In the genomic region with DNA sequence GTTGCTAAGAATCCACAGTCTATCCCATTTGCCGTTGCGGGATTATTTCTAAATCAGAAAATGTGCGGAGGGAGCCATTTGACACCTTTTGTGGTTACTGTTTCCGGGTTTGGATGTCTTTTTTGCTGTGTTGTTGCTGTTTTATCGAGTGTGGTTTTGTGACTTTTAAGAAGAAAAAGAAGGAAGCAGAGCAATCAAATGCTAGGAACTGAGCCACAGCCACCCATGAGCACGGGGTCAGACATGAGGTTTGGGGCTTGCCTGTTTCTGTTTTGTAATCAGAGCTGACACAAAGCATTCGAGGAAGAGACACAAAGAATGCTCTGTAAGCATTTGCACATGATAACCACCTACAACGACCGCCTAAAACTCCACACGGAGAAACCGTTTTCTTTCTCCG, we compare ENCODE assay signal across 9 cellular contexts. TPM values are rescaled to one million over a fixed set of nuclear protein-coding genes. Genes with fewer than 3 reads are reported as not detected.
DNase-seq lines count a peak whose midpoint lies in the region; ATAC-seq, FAIRE-seq and TF ChIP-seq lines count a peak whose summit lies in the region.
"Had no signal": no experiment of that assay in that cellular context is flagged by ENCODE, and none has a peak within 500 bp of the region (broad histone marks: within the 10 kb centered on the region; RNA-seq: fewer than 3 reads in every experiment).

No MANE protein-coding gene starts in this region.

- H4K20me1 ChIP-seq in Karpas-422 (ENCODE audit: insufficient read depth, low read depth, low read length), result no peaks in the 10 kb centered on the region
- H4K20me1 ChIP-seq in HepG2 (ENCODE audit: insufficient read depth, low read length), result no peaks in the 10 kb centered on the region

- H3K9me3 Mint-ChIP-seq in activated CD4-positive, alpha-beta T cell treated with anti-CD3 and anti-CD28 coated beads, Interleukin-2, amount 10 ng/mL, durations not matched to agents 7 days and 5 days, result no peaks in the 10 kb centered on the region

- peak in 2 of 3 donors; percentile 11 to 21 for DNase-seq in stimulated activated CD4-positive, alpha-beta T cell treated with anti-CD3 and anti-CD28 coated beads, Interleukin-12 subunit alpha, Interleukin-12 subunit beta, amount 100 ng/mL, for 48 hours (ENCODE audit: low read depth in 2 of 3, low spot score in 1 of 3)
- DNase-seq in stimulated activated CD4-positive, alpha-beta T cell treated with anti-CD3 and anti-CD28 coated beads, Interleukin-4, amount 100 ng/mL, for 1 hour, result no peak
- peak; percentile 85 for DNase-seq in activated CD4-positive, alpha-beta T cell treated with anti-CD3 and anti-CD28 coated beads, Interleukin-2, amount 10 ng/mL, durations not matched to agents 7 days and 5 days
- DNase-seq in fibroblast of peridontal ligament (ENCODE audit: extremely low read depth) (peak; percentile 20), uterus (peak; percentile 8 to 15), Karpas-422 (no peak), kidney (no peak), HepG2 (ENCODE audit: low spot score) (no peak)
- DNase-seq: SK-N-SH had no signal

- no peaks in the 10 kb centered on the region for H3K27me3 Mint-ChIP-seq in activated CD4-positive, alpha-beta T cell treated with anti-CD3 and anti-CD28 coated beads, Interleukin-2, amount 10 ng/mL, durations not matched to agents 7 days and 5 days

- intact Hi-C loops in uterus (cut with DNase I; ENCODE audit: low total_unique reads), result no loop called here
- intact Hi-C loops in kidney (cut with DNase I), result no loop called here
- intact Hi-C loops in HepG2 (cut with micrococcal nuclease; ENCODE audit: unreplicated experiment), result no loop called here

- no peaks in the 10 kb centered on the region for H3K9me3 ChIP-seq in uterus
- H3K9me3 ChIP-seq in Karpas-422 (ENCODE audit: low read length), result no peaks in the 10 kb centered on the region
- H3K9me3 ChIP-seq in kidney (ENCODE audit: control insufficient read depth in 1 of 2, low read length in 2 of 2), result no peaks in the 10 kb centered on the region
- H3K9me3 ChIP-seq in HepG2 (ENCODE audit: low read length), result no peaks in the 10 kb centered on the region
- H3K9me3 ChIP-seq: SK-N-SH had no signal

- no peak overlapping the region for H2AFZ ChIP-seq in Karpas-422 (ENCODE audit: low read length)
- H2AFZ ChIP-seq in HepG2 (ENCODE audit: low read length), result no peak overlapping the region

- peaks cover 45% of the 10 kb centered on the region for H3K4me1 Mint-ChIP-seq in activated CD4-positive, alpha-beta T cell treated with anti-CD3 and anti-CD28 coated beads, Interleukin-2, amount 10 ng/mL, durations not matched to agents 7 days and 5 days

- H3K27me3 ChIP-seq in uterus (no peaks in the 10 kb centered on the region), Karpas-422 (ENCODE audit: low read length) (no peaks in the 10 kb centered on the region), HepG2 (ENCODE audit: control insufficient read depth in 1 of 2, insufficient read depth in 2 of 2, low read length in 2 of 2) (no peaks in the 10 kb centered on the region)

- H3K4me2 ChIP-seq in Karpas-422 (ENCODE audit: low read depth, low read length, poor library complexity, severe bottlenecking) (no peak overlapping the region), HepG2 (ENCODE audit: low read depth, low read length) (no peak overlapping the region)
- H3K4me2 ChIP-seq: SK-N-SH had no signal

- POLR2A ChIA-PET in activated CD4-positive, alpha-beta T cell treated with anti-CD3 and anti-CD28 coated beads, Interleukin-2, amount 10 ng/mL, durations not matched to agents 7 days and 5 days (lab: Charles Lee), result interaction anchor here (0.6 kb wide), 1 partner anchor 25 kb away, joined by 3 read pairs; no protein-coding TSS in a partner anchor
- POLR2A ChIA-PET in HepG2 (lab: Yijun Ruan, JAX), result interaction anchor here (0.6 kb wide), 1 partner anchor 1192 kb away, joined by 4 read pairs; no protein-coding TSS in a partner anchor

- no peak overlapping the region for H3K27ac ChIP-seq in uterus
- H3K27ac ChIP-seq in Karpas-422 (ENCODE audit: low read length), result no peak overlapping the region
- no peak overlapping the region for H3K27ac ChIP-seq in kidney (ENCODE audit: low read depth in 2 of 2, low read length in 2 of 2)
- no peak overlapping the region for H3K27ac ChIP-seq in HepG2 (ENCODE audit: extremely low read length, insufficient read depth, low read length)

- no peak overlapping the region for H3K9ac ChIP-seq in Karpas-422 (ENCODE audit: low read length)
- no peak overlapping the region for H3K9ac ChIP-seq in kidney (ENCODE audit: low read length in 2 of 2)
- no peak overlapping the region for H3K9ac ChIP-seq in HepG2 (ENCODE audit: insufficient read depth, low read depth, low read length)
- H3K9ac ChIP-seq: SK-N-SH had no signal

- no peaks in the 10 kb centered on the region for H3K9me2 ChIP-seq in Karpas-422 (replicated peaks; ENCODE audit: insufficient read depth, low read length)
- H3K9me2 ChIP-seq: SK-N-SH had no signal

- in situ Hi-C loops in HepG2 (cut with HindIII; ENCODE audit: extremely low pct_ligation_motif_present, low pct_unique_long_range_greater_than_20kb), result no loop called here

- no peak for ATAC-seq in HepG2

- CTCF ChIA-PET in activated CD4-positive, alpha-beta T cell treated with anti-CD3 and anti-CD28 coated beads, Interleukin-2, amount 10 ng/mL, durations not matched to agents 7 days and 5 days (lab: Charles Lee), result interaction anchor here (0.7 to 1.5 kb wide), 2 partner anchors 10 to 25 kb away, joined by 3 to 7 read pairs; no protein-coding TSS in a partner anchor
- CTCF ChIA-PET in HepG2 (lab: Yijun Ruan, JAX; ENCODE audit: low intra/inter-chr PET ratio, low total read pairs), result no interaction called here

- H3K36me3 Mint-ChIP-seq in activated CD4-positive, alpha-beta T cell treated with anti-CD3 and anti-CD28 coated beads, Interleukin-2, amount 10 ng/mL, durations not matched to agents 7 days and 5 days (ENCODE audit: low read depth), result peaks cover 18% of the 10 kb centered on the region

- TF ChIP-seq CTCF in uterus (IDR thresholded peaks at IDR 0.05) (no peak), kidney (IDR thresholded peaks at IDR 0.05; ENCODE audit: borderline replicate concordance, extremely low read depth, insufficient read depth) (no peak), HepG2 (CRISPR knock-in tag; IDR thresholded peaks at IDR 0.05) (no peak)

- FAIRE-seq in kidney (lab: Jason Lieb, UNC) (no peak), HepG2 (lab: Jason Lieb, UNC) (no peak)

- WGBS in HepG2 (ENCODE audit: low lambda C conversion rate), result 92% methylated on average over 12 of the region's 12 CpGs

- TF ChIP-seq POLR2A in uterus (IDR thresholded peaks at IDR 0.05), result no peak
- no peak for TF ChIP-seq POLR2A in HepG2 (IDR thresholded peaks at IDR 0.05; ENCODE audit: insufficient read depth in 1 of 2, low read depth in 2 of 2, low read length in 2 of 2)

- H3K27ac Mint-ChIP-seq in activated CD4-positive, alpha-beta T cell treated with anti-CD3 and anti-CD28 coated beads, Interleukin-2, amount 10 ng/mL, durations not matched to agents 7 days and 5 days, result peak overlapping the region; percentile 88

- H3K4me1 ChIP-seq in uterus (peaks cover 0 to 4% of the 10 kb centered on the region in 2 donors), Karpas-422 (ENCODE audit: low read length) (no peaks in the 10 kb centered on the region), kidney (ENCODE audit: control insufficient read depth in 1 of 2, insufficient read depth in 1 of 2, low read depth in 1 of 2, low read length in 2 of 2) (peaks cover 4 to 9% of the 10 kb centered on the region in 2 donors), HepG2 (ENCODE audit: insufficient read depth, low read length) (no peaks in the 10 kb centered on the region; the same call in 1 of the 2 replicates)

- H3K36me3 ChIP-seq in uterus (no peaks in the 10 kb centered on the region), Karpas-422 (ENCODE audit: insufficient read depth, low read length) (no peaks in the 10 kb centered on the region), kidney (ENCODE audit: control insufficient read depth in 1 of 2, insufficient read depth in 2 of 2, low read length in 2 of 2) (no peaks in the 10 kb centered on the region), HepG2 (replicated peaks in 1 of 2; ENCODE audit: control insufficient read depth in 1 of 2, insufficient read depth in 2 of 2, low read length in 2 of 2) (peaks cover 12 to 20% of the 10 kb centered on the region in 2 experiments; a peak in 4 of 5 replicates)

- TF ChIP-seq RAD21 in HepG2 (CRISPR knock-in tag; IDR thresholded peaks at IDR 0.05), result no peak

- H3K4me3 Mint-ChIP-seq in activated CD4-positive, alpha-beta T cell treated with anti-CD3 and anti-CD28 coated beads, Interleukin-2, amount 10 ng/mL, durations not matched to agents 7 days and 5 days, result peak overlapping the region; percentile 51

- H3K79me2 ChIP-seq in Karpas-422 (ENCODE audit: low read length), result no peaks in the 10 kb centered on the region
- no peaks in the 10 kb centered on the region for H3K79me2 ChIP-seq in HepG2 (ENCODE audit: insufficient read depth, low read length)

- no peak for TF ChIP-seq EP300 in HepG2 (IDR thresholded peaks at IDR 0.05; ENCODE audit: low read depth in 2 of 2, low read length in 2 of 2)
- no peak for TF ChIP-seq EP300 in HepG2 (CRISPR knock-in tag; IDR thresholded peaks at IDR 0.05; ENCODE audit: borderline replicate concordance)

- H3K4me3 ChIP-seq in uterus, result no peak overlapping the region
- H3K4me3 ChIP-seq in Karpas-422 (ENCODE audit: low read length), result no peak overlapping the region
- no peak overlapping the region for H3K4me3 ChIP-seq in kidney (ENCODE audit: low read length in 2 of 2)
- H3K4me3 ChIP-seq in HepG2 (replicated peaks in 1 of 3; ENCODE audit: insufficient read depth in 1 of 3, low read depth in 2 of 3, low read length in 3 of 3), result no peak overlapping the region

- BruUV-seq in HepG2 (replicated peaks; lab: Mats Ljungman, UMichigan), result no TSS peak

RNA-seq across cellular contexts. Expression of gene CHMP6, which starts 53.1 kb away (rescaled TPM):
- total RNA-seq in activated CD4-positive, alpha-beta T cell treated with anti-CD3 and anti-CD28 coated beads, Interleukin-2, amount 10 ng/mL, durations not matched to agents 7 days and 5 days, result 10 to 100 TPM; 31.3 to 32.9 TPM
- 10 to 100 TPM in 3 of 4 donors, 1 to 10 TPM in 1; 3.6 to 33.2 (median 19.8) TPM for total RNA-seq in uterus
- 16.1 and 23.1 TPM in 2 replicates for total RNA-seq in Karpas-422 (2014; rRNA removed; shearing (Covaris generic); ENCODE audit: low replicate concordance)
- 28.0 TPM for total RNA-seq in kidney
- polyA plus RNA-seq in kidney (ENCODE audit: insufficient read depth, low read depth, low replicate concordance), result 34.1 TPM
- 24.2 and 24.6 TPM in 2 replicates for total RNA-seq in HepG2 (2016; rRNA removed; fragmentation: Illumina TruSeq; extraction: Trizol)
- 5.9 and 6.6 TPM in 2 replicates for total RNA-seq in HepG2 (2016; cell fraction: cytosol; rRNA removed; fragmentation: Illumina TruSeq; extraction: Trizol; ENCODE audit: low read depth)
- 24.5 and 25.5 TPM in 2 replicates for total RNA-seq in HepG2 (2016; cell fraction: insoluble cytoplasmic fraction; rRNA removed; fragmentation: Illumina TruSeq; extraction: Trizol)
- 14.7 and 15.5 TPM in 2 replicates for total RNA-seq in HepG2 (2016; cell fraction: membrane; rRNA removed; fragmentation: Illumina TruSeq; extraction: Trizol)
- total RNA-seq in HepG2 (2016; cell fraction: nucleus; rRNA removed; fragmentation: Illumina TruSeq; extraction: Trizol), result 12.8 and 13.9 TPM in 2 replicates
- polyA plus RNA-seq in HepG2 (2011; rRNA removed), result 11.1 and 17.7 TPM in 2 replicates
- polyA plus RNA-seq in HepG2 (2011; cell fraction: cytosol; rRNA removed), result 14.2 and 21.6 TPM in 2 replicates
- polyA plus RNA-seq in HepG2 (2011; cell fraction: nucleus; rRNA removed), result 31.7 and 32.3 TPM in 2 replicates
- 10.1 and 14.6 TPM in 2 replicates for polyA plus RNA-seq in HepG2 (2012)
- polyA plus RNA-seq in HepG2 (2016; cell fraction: cytosol; fragmentation: Illumina TruSeq; extraction: Trizol; ENCODE audit: low read depth), result 8.4 and 9.7 TPM in 2 replicates
- 42.4 and 45.1 TPM in 2 replicates for polyA plus RNA-seq in HepG2 (2016; cell fraction: insoluble cytoplasmic fraction; fragmentation: Illumina TruSeq; extraction: Trizol; ENCODE audit: low read depth)
- 14.8 and 17.6 TPM in 2 replicates for polyA plus RNA-seq in HepG2 (2016; cell fraction: membrane; fragmentation: Illumina TruSeq; extraction: Trizol; ENCODE audit: low read depth)
- polyA plus RNA-seq in HepG2 (2016; cell fraction: nucleus; fragmentation: Illumina TruSeq; extraction: Trizol; ENCODE audit: insufficient read depth, low read depth), result 34.7 and 37.8 TPM in 2 replicates
- polyA minus RNA-seq in HepG2 (2011; rRNA and poly(A)+ RNA removed; ENCODE audit: low replicate concordance), result 6.7 and 18.8 TPM in 2 replicates
- polyA minus RNA-seq in HepG2 (2011; cell fraction: cytosol; rRNA and poly(A)+ RNA removed), result 8.2 and 11.1 TPM in 2 replicates
- polyA minus RNA-seq in HepG2 (2011; cell fraction: nucleus; rRNA and poly(A)+ RNA removed), result 20.0 and 22.4 TPM in 2 replicates

Comparison
In these comparisons a context has a peak if more than half of its experiments do, and no peak if none do; other contexts are left out.
1. DNase-seq: peak in stimulated activated CD4-positive, alpha-beta T cell treated with anti-CD3 and anti-CD28 coated beads, Interleukin-12 subunit alpha, Interleukin-12 subunit beta, amount 100 ng/mL, for 48 hours (2 of 3), activated CD4-positive, alpha-beta T cell treated with anti-CD3 and anti-CD28 coated beads, Interleukin-2, amount 10 ng/mL, durations not matched to agents 7 days and 5 days (single experiment), fibroblast of peridontal ligament (single experiment) and uterus (2 of 2); none in stimulated activated CD4-positive, alpha-beta T cell treated with anti-CD3 and anti-CD28 coated beads, Interleukin-4, amount 100 ng/mL, for 1 hour (single experiment), Karpas-422 (single experiment), kidney (single experiment) and HepG2 (single experiment).